9 cellular contexts compared by ENCODE assay signal in genomic region chr19:10074153-10074552, GRCh38. TPM values are rescaled to one million over a fixed set of nuclear protein-coding genes. Genes with fewer than 3 reads are reported as not detected.
DNase-seq lines count a peak whose midpoint lies in the region; ATAC-seq and TF ChIP-seq lines count a peak whose summit lies in the region.
"Had no signal": no experiment of that assay in that cellular context is flagged by ENCODE, and none has a peak within 500 bp of the region (broad histone marks: within the 10 kb centered on the region; RNA-seq: fewer than 3 reads in every experiment).

No MANE protein-coding gene starts in this region.

- H3K4me1 ChIP-seq in Panc1 (ENCODE audit: control insufficient read depth, insufficient read depth, low read length), result no peaks in the 10 kb centered on the region

- H3K27me3 ChIP-seq in Panc1 (ENCODE audit: control insufficient read depth, insufficient read depth, low read length), result no peaks in the 10 kb centered on the region

- no peaks in the 10 kb centered on the region for H3K36me3 ChIP-seq in Panc1 (ENCODE audit: control insufficient read depth, insufficient read depth, low read length)

- no peaks in the 10 kb centered on the region for H3K36me3 Mint-ChIP-seq in natural killer cell
- H3K36me3 Mint-ChIP-seq: activated naive CD8-positive, alpha-beta T cell had no signal

- TF ChIP-seq CTCF in Panc1 (IDR thresholded peaks at IDR 0.05), result peak; percentile 66; the same call in 1 of the 2 replicates
- peak; percentile 30 for TF ChIP-seq CTCF in astrocyte of the spinal cord (IDR thresholded peaks at IDR 0.05; ENCODE audit: low read depth, low read length)
- TF ChIP-seq CTCF in natural killer cell (IDR thresholded peaks at IDR 0.05), result peak; percentile 64

- no TSS peak for BruUV-seq in Panc1 (replicated peaks; lab: Mats Ljungman, UMichigan)

- in situ Hi-C loops in Panc1 (cut with HindIII; ENCODE audit: low pct_unique_long_range_greater_than_20kb, low sequenced_read_pairs) (no loop called here), astrocyte of the spinal cord (cut with HindIII; ENCODE audit: low sequenced_read_pairs) (no loop called here)

- CTCF ChIA-PET in Panc1 (lab: Charles Lee), result interaction anchor here (0.6 kb wide), 1 partner anchor 142 kb away, joined by 3 read pairs; no protein-coding TSS in a partner anchor

- DNase-seq in activated CD4-positive, CD25-positive, alpha-beta regulatory T cell treated with anti-CD3 and anti-CD28 coated beads, Interleukin-2, amount 50 U/mL, for 72 hours, result no peak
- DNase-seq in Panc1 (ENCODE audit: low read depth, low spot score), result no peak
- no peak for DNase-seq in astrocyte of the spinal cord (ENCODE audit: low read depth, low spot score)
- DNase-seq in natural killer cell, result no peak
- DNase-seq in DMS153 (lab: John Stamatoyannopoulos, UW), result no peak
- DNase-seq in 8988T, result no peak
- DNase-seq in mucosa of gallbladder (ENCODE audit: low spot score), result no peak

- no peaks in the 10 kb centered on the region for H3K9me3 ChIP-seq in Panc1 (ENCODE audit: control insufficient read depth, insufficient read depth, low read depth, low read length)

- intact Hi-C loops in Panc1 (cut with micrococcal nuclease; ENCODE audit: unreplicated experiment) (no loop called here), natural killer cell (cut with micrococcal nuclease) (loop anchor here (1.0 to 2.0 kb wide), 2 partner anchors 39 to 176 kb away; no protein-coding TSS in a partner anchor)

- H3K27ac ChIP-seq in Panc1 (ENCODE audit: low read length), result no peak overlapping the region

- peaks cover 0 to 4% of the 10 kb centered on the region in 2 donors for H3K27me3 Mint-ChIP-seq in natural killer cell (ENCODE audit: low read depth in 2 of 2)
- H3K27me3 Mint-ChIP-seq: activated naive CD8-positive, alpha-beta T cell had no signal

- peak overlapping the region in 1 of 2 donors; percentile 16 for H3K27ac Mint-ChIP-seq in natural killer cell
- H3K27ac Mint-ChIP-seq: activated naive CD8-positive, alpha-beta T cell had no signal

- H3K9me3 Mint-ChIP-seq in natural killer cell, result no peaks in the 10 kb centered on the region

- no peak overlapping the region for H3K4me3 Mint-ChIP-seq in natural killer cell
- H3K4me3 Mint-ChIP-seq: activated naive CD8-positive, alpha-beta T cell had no signal

- ATAC-seq in activated CD4-positive, CD25-positive, alpha-beta regulatory T cell treated with anti-CD3 and anti-CD28 coated beads, Interleukin-2, amount 50 U/mL, for 24 hours, result peak; percentile 90
- peak; percentile 71 for ATAC-seq in Panc1
- peak; percentile 71 to 99 (median 92) for ATAC-seq in natural killer cell

- POLR2A ChIA-PET in Panc1 (lab: Charles Lee), result no interaction called here

- no peaks in the 10 kb centered on the region for H3K4me1 Mint-ChIP-seq in natural killer cell

- H3K4me3 ChIP-seq in Panc1 (ENCODE audit: low read depth in 2 of 2, low read length in 2 of 2), result no peak overlapping the region
- no peak overlapping the region for H3K4me3 ChIP-seq in astrocyte of the spinal cord (ENCODE audit: low read depth, low read length)

RNA-seq across cellular contexts. Expression of gene SHFL, which starts 12.0 kb away (rescaled TPM):
- 17.4 TPM for total RNA-seq in Panc1 (2021; ENCODE audit: unreplicated experiment)
- polyA plus RNA-seq in Panc1 (2012; ENCODE audit: insufficient read length), result 21.7 TPM
- total RNA-seq in natural killer cell, result 100 to 1,000 TPM; 107 to 111 (median 107) TPM
- total RNA-seq in mucosa of gallbladder, result 71.4 TPM

RNA-seq across cellular contexts. Expression of gene ANGPTL6, which starts 28.3 kb away (rescaled TPM):
- total RNA-seq in Panc1 (2021; ENCODE audit: unreplicated experiment), result 0.74 TPM
- polyA plus RNA-seq in Panc1 (2012; ENCODE audit: insufficient read length), result 0.87 TPM
- 1 to 10 TPM; 2.9 to 5.5 (median 3.3) TPM for total RNA-seq in natural killer cell
- 1.2 TPM for total RNA-seq in mucosa of gallbladder

RNA-seq across cellular contexts. Expression of gene PPAN, which starts 32.0 kb away (rescaled TPM):
- total RNA-seq in Panc1 (2021; ENCODE audit: unreplicated experiment) (63.3 TPM), natural killer cell (10 to 100 TPM; 60.0 to 72.2 (median 69.2) TPM), mucosa of gallbladder (35.0 TPM)
- 72.0 TPM for polyA plus RNA-seq in Panc1 (2012; ENCODE audit: insufficient read length)

RNA-seq across cellular contexts. Expression of gene P2RY11, which starts 37.3 kb away (rescaled TPM):
- total RNA-seq in Panc1 (2021; ENCODE audit: unreplicated experiment) (12.5 TPM), natural killer cell (10 to 100 TPM; 44.1 to 52.3 (median 51.0) TPM), mucosa of gallbladder (17.8 TPM)
- 18.5 TPM for polyA plus RNA-seq in Panc1 (2012; ENCODE audit: insufficient read length)

RNA-seq across cellular contexts. Expression of gene EIF3G, which starts 45.5 kb away (rescaled TPM):
- 233 TPM for total RNA-seq in Panc1 (2021; ENCODE audit: unreplicated experiment)
- polyA plus RNA-seq in Panc1 (2012; ENCODE audit: insufficient read length), result 320 TPM
- total RNA-seq in natural killer cell, result 100 to 1,000 TPM; 377 to 471 (median 423) TPM
- 227 TPM for total RNA-seq in mucosa of gallbladder
